Comparison of ENCODE assay signal across 26 cellular contexts in the genomic region with DNA sequence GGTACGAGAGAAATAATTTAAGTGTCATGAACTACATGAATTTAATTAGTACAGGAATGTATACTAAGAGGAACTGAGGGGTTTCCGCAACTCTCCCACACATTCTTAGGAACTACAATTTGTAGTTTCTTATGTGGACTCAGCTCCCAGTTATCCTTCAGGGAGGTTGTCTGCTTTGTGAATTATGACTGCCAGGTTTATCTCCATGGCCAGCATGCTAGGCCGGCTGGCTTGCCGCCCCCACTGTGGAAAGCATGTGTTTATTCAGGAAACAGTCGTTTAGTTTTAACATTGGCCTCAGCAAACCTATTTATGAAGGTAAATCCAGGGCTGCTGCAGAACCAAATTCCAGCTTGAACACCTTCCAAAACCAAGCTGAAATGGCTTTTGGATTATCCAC.
"Had no signal": no experiment of that assay in that cellular context is flagged by ENCODE, and none has a peak within 500 bp of the region (broad histone marks: within the 10 kb centered on the region; RNA-seq: fewer than 3 reads in every experiment).

No MANE protein-coding gene starts in this region.

- H3K4me1 Mint-ChIP-seq: activated CD4-positive, alpha-beta memory T cell treated with anti-CD3 and anti-CD28 coated beads, Interleukin-2, amount 10 ng/mL, durations not matched to agents 7 days and 5 days; activated CD4-positive, alpha-beta T cell treated with anti-CD3 and anti-CD28 coated beads for 36 hours; activated naive CD8-positive, alpha-beta T cell treated with anti-CD3 and anti-CD28 coated beads for 36 hours; activated T-helper 17 cell treated with anti-CD3 and anti-CD28 coated beads, Interleukin-2, amount 50 U/mL, for 72 hours; T-cell had no signal

- H3K4me3 Mint-ChIP-seq: activated CD4-positive, alpha-beta memory T cell treated with anti-CD3 and anti-CD28 coated beads, Interleukin-2, amount 10 ng/mL, durations not matched to agents 7 days and 5 days; activated CD4-positive, alpha-beta T cell treated with anti-CD3 and anti-CD28 coated beads for 36 hours; activated naive CD4-positive, alpha-beta T cell treated with anti-CD3 and anti-CD28 coated beads for 36 hours; activated naive CD8-positive, alpha-beta T cell treated with anti-CD3 and anti-CD28 coated beads for 36 hours; activated T-helper 17 cell treated with anti-CD3 and anti-CD28 coated beads, Interleukin-2, amount 50 U/mL, for 72 hours; T-cell had no signal

- H3K36me3 Mint-ChIP-seq: activated naive CD8-positive, alpha-beta T cell treated with anti-CD3 and anti-CD28 coated beads for 36 hours; T-cell had no signal

- H3K9me3 Mint-ChIP-seq: activated CD4-positive, alpha-beta memory T cell treated with anti-CD3 and anti-CD28 coated beads, Interleukin-2, amount 10 ng/mL, durations not matched to agents 7 days and 5 days; activated T-helper 17 cell treated with anti-CD3 and anti-CD28 coated beads, Interleukin-2, amount 50 U/mL, for 72 hours had no signal

- ATAC-seq: activated CD4-positive, alpha-beta T cell treated with anti-CD3 and anti-CD28 coated beads for 36 hours; activated T-helper 17 cell treated with anti-CD3 and anti-CD28 coated beads, Interleukin-2, amount 50 U/mL, for 72 hours; HepG2; Panc1; Right ventricle myocardium inferior; T-cell had no signal

- H3K27me3 Mint-ChIP-seq: activated CD4-positive, alpha-beta memory T cell treated with anti-CD3 and anti-CD28 coated beads, Interleukin-2, amount 10 ng/mL, durations not matched to agents 7 days and 5 days; activated CD4-positive, alpha-beta T cell treated with anti-CD3 and anti-CD28 coated beads for 36 hours; activated naive CD8-positive, alpha-beta T cell treated with anti-CD3 and anti-CD28 coated beads for 36 hours; activated T-helper 17 cell treated with anti-CD3 and anti-CD28 coated beads, Interleukin-2, amount 50 U/mL, for 72 hours; T-cell had no signal

- DNase-seq: activated CD4-positive, alpha-beta memory T cell treated with anti-CD3 and anti-CD28 coated beads, Interleukin-2, amount 10 ng/mL, durations not matched to agents 7 days and 5 days; activated CD4-positive, alpha-beta T cell treated with anti-CD3 and anti-CD28 coated beads for 36 hours; activated CD4-positive, alpha-beta T cell treated with anti-CD3 and anti-CD28 coated beads, Interleukin-2, amount 50 U/mL, for 1 hour; activated gamma-delta T cell; activated naive CD4-positive, alpha-beta T cell treated with anti-CD3 and anti-CD28 coated beads for 36 hours; activated naive CD8-positive, alpha-beta T cell treated with anti-CD3 and anti-CD28 coated beads for 36 hours; activated T-cell treated with anti-CD3 and anti-CD28 coated beads for 4 hours; activated T-cell treated with anti-CD3 and anti-CD28 coated beads, Interleukin-2, amount 50 U/mL, for 48 hours; anterior cingulate cortex; caudate nucleus; MM.1S; NCI-H146; NCI-H1930; NCI-H446 treated with DMSO at 0.1 percent for 48 hours; NCI-H524 treated with DMSO at 0.1 percent for 48 hours; NCI-H774; NK-92 treated with Interleukin-12 subunit alpha and Interleukin-12 subunit beta, amount 100 ng/mL, for 24 hours; RPMI8226; T-cell; T-helper 2 cell; T1000; WERI-Rb-1 had no signal

- H3K27ac Mint-ChIP-seq: activated CD4-positive, alpha-beta memory T cell treated with anti-CD3 and anti-CD28 coated beads, Interleukin-2, amount 10 ng/mL, durations not matched to agents 7 days and 5 days; activated CD4-positive, alpha-beta T cell treated with anti-CD3 and anti-CD28 coated beads for 36 hours; activated naive CD4-positive, alpha-beta T cell treated with anti-CD3 and anti-CD28 coated beads for 36 hours; activated naive CD8-positive, alpha-beta T cell treated with anti-CD3 and anti-CD28 coated beads for 36 hours; activated T-helper 17 cell treated with anti-CD3 and anti-CD28 coated beads, Interleukin-2, amount 50 U/mL, for 72 hours; T-cell had no signal
